ENCODE assay signal across 7 cellular contexts in the genomic region with DNA sequence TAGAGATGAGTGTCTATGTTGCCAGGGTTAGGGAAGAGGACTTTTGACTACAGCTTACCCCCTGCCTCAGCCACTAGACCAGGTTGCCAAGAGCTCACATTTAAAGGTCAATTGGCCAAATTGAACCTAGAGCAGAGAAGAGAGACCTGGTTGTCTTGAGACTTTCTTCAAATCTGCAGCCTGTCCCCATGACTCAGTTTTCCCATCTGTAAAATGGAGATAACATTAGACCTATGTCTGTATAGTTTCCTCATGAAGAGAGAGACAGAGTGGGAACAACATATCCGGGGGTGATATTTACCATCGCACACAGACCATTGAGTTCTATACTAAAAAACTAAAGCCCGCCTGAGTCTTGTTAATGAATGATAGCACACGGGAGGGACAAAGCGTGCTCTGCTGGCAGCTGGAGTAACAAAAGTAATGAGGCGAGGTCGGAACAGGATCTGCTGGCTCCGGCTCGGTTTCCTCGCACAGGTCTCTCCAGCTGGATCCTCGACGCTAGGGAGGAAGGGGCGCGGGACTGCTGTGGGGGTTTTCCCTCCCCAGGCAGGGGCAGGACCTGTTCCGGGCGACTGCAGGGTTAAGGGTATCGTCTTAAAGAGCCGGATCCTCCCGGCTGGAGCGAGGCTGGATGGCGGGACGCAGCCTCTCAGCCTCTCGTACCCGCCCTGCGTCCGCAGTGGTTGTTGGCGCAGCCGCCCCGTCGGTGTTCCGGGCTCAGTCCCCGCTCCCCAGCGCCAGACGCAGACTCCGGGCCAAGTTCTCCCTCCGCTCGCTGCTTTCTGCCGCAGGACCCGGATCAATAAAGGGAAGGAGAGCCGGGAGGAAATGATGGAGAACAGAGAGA. TPM values are rescaled to one million over a fixed set of nuclear protein-coding genes. Genes with fewer than 3 reads are reported as not detected.
DNase-seq lines count a peak whose midpoint lies in the region; ATAC-seq and TF ChIP-seq lines count a peak whose summit lies in the region.

No MANE protein-coding gene starts in this region.

- H3K79me2 ChIP-seq in GM23338 (replicated peaks; ENCODE audit: insufficient read depth), result peaks cover 20% of the 10 kb centered on the region

- H3K4me3 Mint-ChIP-seq in GM23338 (peak overlapping the region; percentile 82), natural killer cell (peak overlapping the region; percentile 88)

- peaks cover 25% of the 10 kb centered on the region for H3K4me1 Mint-ChIP-seq in GM23338
- peaks cover 24 to 34% of the 10 kb centered on the region in 2 donors for H3K4me1 Mint-ChIP-seq in natural killer cell

- H3K9me2 ChIP-seq in GM23338 (ENCODE audit: insufficient read depth), result no peaks in the 10 kb centered on the region

- 0 out of 2 replicates have a peak, but pooled peaks cover 11% of the 10 kb centered on the region for H3F3A ChIP-seq in GM23338 (replicated peaks; ENCODE audit: low read depth)

- H3K4me3 ChIP-seq in GM23338 (peak overlapping the region; percentile 85), endocrine pancreas (ENCODE audit: control insufficient read depth, insufficient read depth, low read length) (peak overlapping the region; percentile 15)

- peaks cover 14% of the 10 kb centered on the region for H3K4me1 ChIP-seq in GM23338 (ENCODE audit: insufficient read depth)
- H3K4me1 ChIP-seq in endocrine pancreas (ENCODE audit: control insufficient read depth, insufficient read depth, low read length), result no peaks in the 10 kb centered on the region

- no peak overlapping the region for H3K27ac Mint-ChIP-seq in GM23338
- H3K27ac Mint-ChIP-seq in natural killer cell, result no peak overlapping the region

- H3K4me2 ChIP-seq in GM23338, result peak overlapping the region; percentile 98

- DNase-seq in GM23338 (ENCODE audit: low spot score) (peak; percentile 66), NCI-H748 (lab: John Stamatoyannopoulos, UW; ENCODE audit: unreplicated experiment) (peak; percentile 79), natural killer cell (no peak)
- DNase-seq in central memory CD4-positive, alpha-beta T cell, result no peak
- no peak for DNase-seq in activated effector memory CD4-positive, alpha-beta T cell treated with anti-CD3 and anti-CD28 coated beads, Interleukin-2, amount 50 U/mL, for 16 hours

- peaks cover 38% of the 10 kb centered on the region for H3K27me3 Mint-ChIP-seq in GM23338 (ENCODE audit: insufficient read depth, low read depth, poor library complexity)
- H3K27me3 Mint-ChIP-seq in natural killer cell (ENCODE audit: low read depth in 2 of 2), result peaks cover 63 to 75% of the 10 kb centered on the region in 2 donors

- intact Hi-C loops in natural killer cell (cut with micrococcal nuclease), result no loop called here

- H3K27me3 ChIP-seq in GM23338 (ENCODE audit: insufficient read depth), result peaks cover 36% of the 10 kb centered on the region
- no peaks in the 10 kb centered on the region for H3K27me3 ChIP-seq in endocrine pancreas (ENCODE audit: control insufficient read depth, insufficient read depth, low read length)

- peaks cover 9% of the 10 kb centered on the region for H3K36me3 Mint-ChIP-seq in GM23338 (ENCODE audit: low read depth)
- H3K36me3 Mint-ChIP-seq in natural killer cell, result no peaks in the 10 kb centered on the region

- H3K9me3 Mint-ChIP-seq in GM23338 (peaks cover 23% of the 10 kb centered on the region; the same call in 2 of the 3 replicates), natural killer cell (no peaks in the 10 kb centered on the region)

- H4K20me1 ChIP-seq in GM23338 (replicated peaks; ENCODE audit: insufficient read depth), result peaks cover 3% of the 10 kb centered on the region; the same call in 1 of the 2 replicates

- ATAC-seq in GM23338, result peak; percentile 32
- no peak for ATAC-seq in natural killer cell
- ATAC-seq in GM21786 (IDR thresholded peaks at IDR 0.05; ENCODE audit: unreplicated experiment), result no peak

- no peak for TF ChIP-seq CTCF in GM23338 (conservative IDR thresholded peaks at IDR 0.05; ENCODE audit: low read depth in 2 of 2)
- TF ChIP-seq CTCF in natural killer cell (IDR thresholded peaks at IDR 0.05), result no peak

- peak overlapping the region; percentile 97 for H2AFZ ChIP-seq in GM23338

- H3K27ac ChIP-seq in GM23338 (ENCODE audit: low read depth), result no peak overlapping the region

- no peaks in the 10 kb centered on the region for H3K9me3 ChIP-seq in endocrine pancreas (ENCODE audit: control insufficient read depth, low read length)

- H3K36me3 ChIP-seq in GM23338 (ENCODE audit: insufficient read depth), result no peaks in the 10 kb centered on the region
- H3K36me3 ChIP-seq in endocrine pancreas (ENCODE audit: control insufficient read depth, insufficient read depth, low read length), result no peaks in the 10 kb centered on the region

- H3K9ac ChIP-seq in endocrine pancreas (ENCODE audit: control insufficient read depth, insufficient read depth, low read length), result peak overlapping the region; percentile 25

TF ChIP-seq in GM23338, 12 proteins besides CTCF, POLR2A, EP300 and RAD21:
- TF ChIP-seq EZH2phosphoT487 (IDR thresholded peaks at IDR 0.05; ENCODE audit: unreplicated experiment) (no peak), POLR2AphosphoS5 (IDR thresholded peaks at IDR 0.05; ENCODE audit: low read depth) (no peak), STAT1 (IDR thresholded peaks at IDR 0.05; ENCODE audit: unreplicated experiment) (no peak), EZH2 (IDR thresholded peaks at IDR 0.05; ENCODE audit: low read depth, unreplicated experiment) (no peak)
- TF ChIP-seq, protein P1, sequence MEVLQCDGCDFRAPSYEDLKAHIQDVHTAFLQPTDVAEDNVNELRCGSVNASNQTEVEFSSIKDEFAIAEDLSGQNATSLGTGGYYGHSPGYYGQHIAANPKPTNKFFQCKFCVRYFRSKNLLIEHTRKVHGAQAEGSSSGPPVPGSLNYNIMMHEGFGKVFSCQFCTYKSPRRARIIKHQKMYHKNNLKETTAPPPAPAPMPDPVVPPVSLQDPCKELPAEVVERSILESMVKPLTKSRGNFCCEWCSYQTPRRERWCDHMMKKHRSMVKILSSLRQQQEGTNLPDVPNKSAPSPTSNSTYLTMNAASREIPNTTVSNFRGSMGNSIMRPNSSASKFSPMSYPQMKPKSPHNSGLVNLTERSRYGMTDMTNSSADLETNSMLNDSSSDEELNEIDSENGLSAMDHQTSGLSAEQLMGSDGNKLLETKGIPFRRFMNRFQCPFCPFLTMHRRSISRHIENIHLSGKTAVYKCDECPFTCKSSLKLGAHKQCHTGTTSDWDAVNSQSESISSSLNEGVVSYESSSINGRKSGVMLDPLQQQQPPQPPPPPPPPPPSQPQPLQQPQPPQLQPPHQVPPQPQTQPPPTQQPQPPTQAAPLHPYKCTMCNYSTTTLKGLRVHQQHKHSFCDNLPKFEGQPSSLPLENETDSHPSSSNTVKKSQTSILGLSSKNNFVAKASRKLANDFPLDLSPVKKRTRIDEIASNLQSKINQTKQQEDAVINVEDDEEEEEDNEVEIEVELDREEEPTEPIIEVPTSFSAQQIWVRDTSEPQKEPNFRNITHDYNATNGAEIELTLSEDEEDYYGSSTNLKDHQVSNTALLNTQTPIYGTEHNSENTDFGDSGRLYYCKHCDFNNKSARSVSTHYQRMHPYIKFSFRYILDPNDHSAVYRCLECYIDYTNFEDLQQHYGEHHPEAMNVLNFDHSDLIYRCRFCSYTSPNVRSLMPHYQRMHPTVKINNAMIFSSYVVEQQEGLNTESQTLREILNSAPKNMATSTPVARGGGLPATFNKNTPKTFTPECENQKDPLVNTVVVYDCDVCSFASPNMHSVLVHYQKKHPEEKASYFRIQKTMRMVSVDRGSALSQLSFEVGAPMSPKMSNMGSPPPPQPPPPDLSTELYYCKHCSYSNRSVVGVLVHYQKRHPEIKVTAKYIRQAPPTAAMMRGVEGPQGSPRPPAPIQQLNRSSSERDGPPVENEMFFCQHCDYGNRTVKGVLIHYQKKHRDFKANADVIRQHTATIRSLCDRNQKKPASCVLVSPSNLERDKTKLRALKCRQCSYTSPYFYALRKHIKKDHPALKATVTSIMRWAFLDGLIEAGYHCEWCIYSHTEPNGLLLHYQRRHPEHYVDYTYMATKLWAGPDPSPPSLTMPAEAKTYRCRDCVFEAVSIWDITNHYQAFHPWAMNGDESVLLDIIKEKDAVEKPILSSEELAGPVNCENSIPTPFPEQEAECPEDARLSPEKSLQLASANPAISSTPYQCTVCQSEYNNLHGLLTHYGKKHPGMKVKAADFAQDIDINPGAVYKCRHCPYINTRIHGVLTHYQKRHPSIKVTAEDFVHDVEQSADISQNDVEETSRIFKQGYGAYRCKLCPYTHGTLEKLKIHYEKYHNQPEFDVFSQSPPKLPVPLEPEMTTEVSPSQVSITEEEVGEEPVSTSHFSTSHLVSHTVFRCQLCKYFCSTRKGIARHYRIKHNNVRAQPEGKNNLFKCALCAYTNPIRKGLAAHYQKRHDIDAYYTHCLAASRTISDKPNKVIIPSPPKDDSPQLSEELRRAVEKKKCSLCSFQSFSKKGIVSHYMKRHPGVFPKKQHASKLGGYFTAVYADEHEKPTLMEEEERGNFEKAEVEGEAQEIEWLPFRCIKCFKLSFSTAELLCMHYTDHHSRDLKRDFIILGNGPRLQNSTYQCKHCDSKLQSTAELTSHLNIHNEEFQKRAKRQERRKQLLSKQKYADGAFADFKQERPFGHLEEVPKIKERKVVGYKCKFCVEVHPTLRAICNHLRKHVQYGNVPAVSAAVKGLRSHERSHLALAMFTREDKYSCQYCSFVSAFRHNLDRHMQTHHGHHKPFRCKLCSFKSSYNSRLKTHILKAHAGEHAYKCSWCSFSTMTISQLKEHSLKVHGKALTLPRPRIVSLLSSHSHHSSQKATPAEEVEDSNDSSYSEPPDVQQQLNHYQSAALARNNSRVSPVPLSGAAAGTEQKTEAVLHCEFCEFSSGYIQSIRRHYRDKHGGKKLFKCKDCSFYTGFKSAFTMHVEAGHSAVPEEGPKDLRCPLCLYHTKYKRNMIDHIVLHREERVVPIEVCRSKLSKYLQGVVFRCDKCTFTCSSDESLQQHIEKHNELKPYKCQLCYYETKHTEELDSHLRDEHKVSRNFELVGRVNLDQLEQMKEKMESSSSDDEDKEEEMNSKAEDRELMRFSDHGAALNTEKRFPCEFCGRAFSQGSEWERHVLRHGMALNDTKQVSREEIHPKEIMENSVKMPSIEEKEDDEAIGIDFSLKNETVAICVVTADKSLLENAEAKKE (CRISPR knock-in tag; IDR thresholded peaks at IDR 0.05), result no peak
TF ChIP-seq in GM23338: peak in this region for 0.

RNA-seq across cellular contexts. Expression of a gene that starts 1.4 kb away (rescaled TPM):
- total RNA-seq in GM23338 (2014; rRNA removed; shearing (Covaris generic)), result 17.2 and 17.7 TPM in 2 replicates
- polyA plus RNA-seq in GM23338 (2016; fragmentation: Nextera tagmentation; extraction: Ambion mirVana), result 3.3 and 4.9 TPM in 2 replicates
- total RNA-seq in natural killer cell, result under 1 TPM in 1 of 3 donors, not detected in 2; 0.48 TPM

Comparison
In these comparisons a context has a peak if more than half of its experiments do, and no peak if none do; other contexts are left out.
1. DNase-seq: peak in GM23338 (single experiment) and NCI-H748 (single experiment); none in natural killer cell (single experiment), central memory CD4-positive, alpha-beta T cell (single experiment) and activated effector memory CD4-positive, alpha-beta T cell treated with anti-CD3 and anti-CD28 coated beads, Interleukin-2, amount 50 U/mL, for 16 hours (single experiment).
2. RNA of a gene that starts 1.4 kb away (total RNA-seq): 17.2 to 17.7 TPM in GM23338; 0.48 TPM in natural killer cell; every median in the first group is over 10 times any median in the second.